ENCODE assay signal across 3 cellular contexts in genomic region chr4:54186371-54186770, GRCh38.
"Had no signal": no experiment of that assay in that cellular context is flagged by ENCODE, and none has a peak within 500 bp of the region (broad histone marks: within the 10 kb centered on the region; RNA-seq: fewer than 3 reads in every experiment).

No MANE protein-coding gene starts in this region.

- DNase-seq: GDM1, GF-D8 had no signal

- ATAC-seq: GM12878 had no signal

- H3K4me3 ChIP-seq: GM12878 had no signal
